In the genomic region with DNA sequence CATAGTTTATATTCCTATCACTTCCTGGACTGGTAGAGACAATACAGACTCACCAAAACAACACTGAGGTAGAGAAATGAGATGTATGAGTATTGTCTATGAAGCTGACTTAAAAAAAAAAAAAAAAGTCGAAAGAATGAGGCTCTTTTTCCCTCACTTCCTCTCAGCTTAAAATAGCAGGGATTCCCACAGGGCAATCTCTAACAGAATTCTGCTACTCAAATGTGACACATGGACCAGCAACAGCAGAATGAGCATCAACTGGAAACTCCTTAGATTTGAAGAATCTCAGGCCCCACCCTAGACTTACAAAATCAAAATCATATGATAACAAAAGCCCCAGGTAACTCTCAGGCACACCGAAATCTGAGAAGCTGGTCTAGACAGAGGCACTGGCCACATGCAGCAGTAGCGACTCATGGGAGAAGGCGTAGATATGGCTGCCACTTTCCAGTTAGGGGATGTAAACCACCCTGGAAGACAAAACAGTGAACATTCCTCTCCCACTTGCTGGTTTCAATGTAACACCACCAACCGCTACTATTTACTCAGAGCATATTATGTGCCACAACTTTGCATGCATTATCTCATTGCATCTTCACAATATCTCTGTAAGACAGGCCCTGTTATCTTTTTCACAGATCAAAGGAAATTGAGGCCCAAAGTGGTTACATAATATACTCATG, we compare ENCODE assay signal across 10 cellular contexts.
DNase-seq lines count a peak whose midpoint lies in the region; ATAC-seq and TF ChIP-seq lines count a peak whose summit lies in the region.
"Had no signal": no experiment of that assay in that cellular context is flagged by ENCODE, and none has a peak within 500 bp of the region (broad histone marks: within the 10 kb centered on the region; RNA-seq: fewer than 3 reads in every experiment).

No MANE protein-coding gene starts in this region.

- TF ChIP-seq EP300 in sigmoid colon (IDR thresholded peaks at IDR 0.05): no peak

- ATAC-seq in GM21529 (IDR thresholded peaks at IDR 0.05; ENCODE audit: unreplicated experiment): no peak
- ATAC-seq in HG02852 (IDR thresholded peaks at IDR 0.05; ENCODE audit: unreplicated experiment): no peak
- ATAC-seq in upper lobe of right lung: no peak

- no peaks in the 10 kb centered on the region for H3K36me3 ChIP-seq in effector memory CD4-positive, alpha-beta T cell (ENCODE audit: control insufficient read depth, insufficient read depth, low read length)
- H3K36me3 ChIP-seq in sigmoid colon (no peaks in the 10 kb centered on the region), upper lobe of right lung (no peaks in the 10 kb centered on the region)

- H3K4me1 ChIP-seq in effector memory CD4-positive, alpha-beta T cell (ENCODE audit: control insufficient read depth, insufficient read depth, low read length, poor library complexity, severe bottlenecking): peaks cover 4% of the 10 kb centered on the region
- H3K4me1 ChIP-seq in sigmoid colon: peaks cover 0 to 56% (median 47%) of the 10 kb centered on the region in 4 donors
- peaks cover 9% of the 10 kb centered on the region for H3K4me1 ChIP-seq in upper lobe of right lung

- TF ChIP-seq CTCF in sigmoid colon (IDR thresholded peaks at IDR 0.05) (no peak), upper lobe of right lung (IDR thresholded peaks at IDR 0.05) (no peak)

- intact Hi-C loops in sigmoid colon (cut with DNase I): no loop called here
- intact Hi-C loops in upper lobe of right lung (cut with DNase I): no loop called here

- 71 to 79% methylated on average over 5 of the region's 5 CpGs for WGBS in sigmoid colon, 2 donors

- TF ChIP-seq POLR2A in sigmoid colon (IDR thresholded peaks at IDR 0.05): no peak

- H3K4me3 ChIP-seq in effector memory CD4-positive, alpha-beta T cell (ENCODE audit: insufficient read depth, low read depth, low read length, poor library complexity, severe bottlenecking): no peak overlapping the region
- H3K4me3 ChIP-seq in sigmoid colon (no peak overlapping the region), upper lobe of right lung (no peak overlapping the region)
- H3K4me3 ChIP-seq: lung had no signal

- H3K27ac ChIP-seq in effector memory CD4-positive, alpha-beta T cell (ENCODE audit: insufficient read depth, low read length, poor library complexity, severe bottlenecking): peak overlapping the region; percentile 23
- peak overlapping the region; percentile 25 to 46 (median 34) for H3K27ac ChIP-seq in sigmoid colon
- no peak overlapping the region for H3K27ac ChIP-seq in upper lobe of right lung
- H3K27ac ChIP-seq: C4-2B had no signal

- no peaks in the 10 kb centered on the region for H3K9me3 ChIP-seq in effector memory CD4-positive, alpha-beta T cell (ENCODE audit: control insufficient read depth, low read length)
- H3K9me3 ChIP-seq in sigmoid colon: no peaks in the 10 kb centered on the region
- no peaks in the 10 kb centered on the region for H3K9me3 ChIP-seq in upper lobe of right lung

- H3K27me3 ChIP-seq in effector memory CD4-positive, alpha-beta T cell (replicated peaks; ENCODE audit: control insufficient read depth, insufficient read depth, low read length, poor library complexity, severe bottlenecking): no peaks in the 10 kb centered on the region
- H3K27me3 ChIP-seq in sigmoid colon (no peaks in the 10 kb centered on the region), upper lobe of right lung (no peaks in the 10 kb centered on the region)

- peak; percentile 6 for DNase-seq in activated T-cell treated with anti-CD3 and anti-CD28 coated beads for 48 hours (ENCODE audit: low read depth)
- no peak for DNase-seq in activated T-cell treated with anti-CD3 and anti-CD28 coated beads, Interleukin-2, amount 50 U/mL, for 1 hour
- peak; percentile 27 to 68 for DNase-seq in NCI-H526 (lab: John Stamatoyannopoulos, UW)
- DNase-seq in effector memory CD4-positive, alpha-beta T cell: no peak
- no peak for DNase-seq in sigmoid colon
- no peak for DNase-seq in upper lobe of right lung

Comparison
In these comparisons a context has a peak if more than half of its experiments do, and no peak if none do; other contexts are left out.
1. DNase-seq: peak in activated T-cell treated with anti-CD3 and anti-CD28 coated beads for 48 hours (single experiment) and NCI-H526 (2 of 2); none in activated T-cell treated with anti-CD3 and anti-CD28 coated beads, Interleukin-2, amount 50 U/mL, for 1 hour (single experiment), effector memory CD4-positive, alpha-beta T cell (0 of 3), sigmoid colon (single experiment) and upper lobe of right lung (single experiment).